ENCODE assay signal across 31 cellular contexts in the genomic region with DNA sequence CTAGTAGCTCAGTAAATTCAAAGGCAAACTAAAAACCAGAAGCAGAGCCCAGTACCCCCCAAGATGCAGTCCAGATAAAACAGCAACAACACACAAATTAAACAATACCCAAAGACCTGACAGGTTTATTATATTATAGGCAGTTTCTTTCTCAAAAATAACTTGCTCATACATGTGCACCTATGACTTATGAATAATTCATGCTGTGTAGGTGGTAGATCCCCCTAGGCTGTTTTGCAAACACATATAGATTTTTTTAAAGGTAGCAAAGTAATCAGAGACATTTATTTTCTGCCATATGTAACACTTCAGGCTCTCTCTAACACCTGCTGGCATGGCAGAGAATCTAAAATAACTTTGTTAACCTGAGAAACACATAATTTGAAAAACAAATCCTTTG. TPM values are rescaled to one million over a fixed set of nuclear protein-coding genes. Genes with fewer than 3 reads are reported as not detected.
"Had no signal": no experiment of that assay in that cellular context is flagged by ENCODE, and none has a peak within 500 bp of the region (broad histone marks: within the 10 kb centered on the region; RNA-seq: fewer than 3 reads in every experiment).

No MANE protein-coding gene starts in this region.

- H3K4me1 ChIP-seq: parathyroid adenoma, sigmoid colon, tibial artery, upper lobe of right lung, uterus had no signal

- H3K79me2 ChIP-seq: parathyroid adenoma had no signal

- H3K27ac ChIP-seq: neutrophil, ovary, parathyroid adenoma, psoas muscle, sigmoid colon, stomach, tibial artery, transverse colon, upper lobe of right lung, uterus had no signal

- DNase-seq: naive thymus-derived CD4-positive, alpha-beta T cell; nucleus accumbens; ovary; posterior cingulate gyrus; psoas muscle; right cardiac atrium; right lobe of liver; sigmoid colon; small intestine; stimulated activated CD4-positive, alpha-beta T cell treated with anti-CD3 and anti-CD28 coated beads, Interleukin-15, amount 100 ng/mL, for 24 hours; stimulated activated CD4-positive, alpha-beta T cell treated with anti-CD3 and anti-CD28 coated beads, Interleukin-2, amount 100 ng/mL, for 24 hours; stimulated activated CD4-positive, alpha-beta T cell treated with anti-CD3 and anti-CD28 coated beads, Interleukin-2, amount 100 ng/mL, for 48 hours; stimulated activated CD4-positive, alpha-beta T cell treated with anti-CD3 and anti-CD28 coated beads, Interleukin-4, amount 100 ng/mL, for 24 hours; stimulated activated naive CD4-positive, alpha-beta T cell; stomach; tibial artery; transverse colon; upper lobe of right lung; uterus had no signal

- H3K4me3 Mint-ChIP-seq: naive thymus-derived CD4-positive, alpha-beta T cell; nephron; neural crest cell; stimulated activated memory B cell treated with anti-CD40 and anti-IgM and Interleukin-4, amounts not matched to agents 10 μg/mL and 1 μg/mL and 100 μg/mL, for 72 hours; stimulated activated naive CD8-positive, alpha-beta T cell treated with anti-CD3 and anti-CD28 coated beads, Interleukin-15, Interleukin-2, amounts not matched to agents 100 ng/mL and 50 ng/mL, for 24 hours; type B pancreatic cell had no signal

- H3K4me1 Mint-ChIP-seq: naive thymus-derived CD4-positive, alpha-beta T cell; stimulated activated memory B cell treated with anti-CD40 and anti-IgM and Interleukin-4, amounts not matched to agents 10 μg/mL and 1 μg/mL and 100 μg/mL, for 72 hours had no signal

- H3K4me3 ChIP-seq: ovary, psoas muscle, right lobe of liver, sigmoid colon, stomach, tibial artery, transverse colon, upper lobe of right lung, uterus had no signal

- H3K27me3 Mint-ChIP-seq: naive thymus-derived CD4-positive, alpha-beta T cell; progenitor cell of endocrine pancreas; stimulated activated memory B cell treated with anti-CD40 and anti-IgM and Interleukin-4, amounts not matched to agents 10 μg/mL and 1 μg/mL and 100 μg/mL, for 72 hours; stimulated activated naive CD8-positive, alpha-beta T cell treated with anti-CD3 and anti-CD28 coated beads, Interleukin-15, Interleukin-2, amounts not matched to agents 100 ng/mL and 50 ng/mL, for 24 hours; type B pancreatic cell had no signal

- H3K27ac Mint-ChIP-seq: nephron; progenitor cell of endocrine pancreas; stimulated activated memory B cell treated with anti-CD40 and anti-IgM and Interleukin-4, amounts not matched to agents 10 μg/mL and 1 μg/mL and 100 μg/mL, for 72 hours; stimulated activated naive CD8-positive, alpha-beta T cell treated with anti-CD3 and anti-CD28 coated beads, Interleukin-15, Interleukin-2, amounts not matched to agents 100 ng/mL and 50 ng/mL, for 24 hours; type B pancreatic cell had no signal

- H3K36me3 ChIP-seq: ovary, right lobe of liver, uterus had no signal

- H3K27me3 ChIP-seq: neutrophil, ovary, right lobe of liver, sigmoid colon, stomach, tibial artery, transverse colon, upper lobe of right lung, uterus had no signal

- H2AFZ ChIP-seq: parathyroid adenoma had no signal

- H3K9me3 Mint-ChIP-seq: nephron; neural crest cell; stimulated activated memory B cell treated with anti-CD40 and anti-IgM and Interleukin-4, amounts not matched to agents 10 μg/mL and 1 μg/mL and 100 μg/mL, for 72 hours; stimulated activated naive CD8-positive, alpha-beta T cell treated with anti-CD3 and anti-CD28 coated beads, Interleukin-15, Interleukin-2, amounts not matched to agents 100 ng/mL and 50 ng/mL, for 24 hours; type B pancreatic cell had no signal

- H3K9me3 ChIP-seq: neutrophil, ovary, psoas muscle, right lobe of liver, sigmoid colon, stomach, tibial artery, transverse colon, upper lobe of right lung, uterus had no signal

- ATAC-seq: naive thymus-derived CD4-positive, alpha-beta T cell; psoas muscle; right cardiac atrium; right lobe of liver; stimulated activated memory B cell treated with anti-CD40 and anti-IgM and Interleukin-4, amounts not matched to agents 10 μg/mL and 1 μg/mL and 100 μg/mL, for 72 hours; upper lobe of right lung had no signal

- H3K36me3 Mint-ChIP-seq: type B pancreatic cell had no signal

RNA-seq across cellular contexts. Expression of a gene that starts 27.2 kb away (rescaled TPM):
- total RNA-seq: naive thymus-derived CD4-positive, alpha-beta T cell; omental fat pad; renal cortical epithelial cell; right cardiac atrium; right lobe of liver; sigmoid colon; stomach; subcutaneous adipose tissue; transverse colon; upper lobe of right lung; uterus had no signal
- polyA plus RNA-seq: naive thymus-derived CD4-positive, alpha-beta T cell; ovary; right cardiac atrium; sigmoid colon; small intestine; stomach; urinary bladder had no signal
